Comparison of ENCODE assay signal across 10 cellular contexts in genomic region chr2:183093857-183094657, GRCh38. TPM values are rescaled to one million over a fixed set of nuclear protein-coding genes. Genes with fewer than 3 reads are reported as not detected.
A peak's percentile ranks its signal among the peaks of the same experiment; 100 is the strongest.
DNase-seq lines count a peak whose midpoint lies in the region; ATAC-seq and TF ChIP-seq lines count a peak whose summit lies in the region.
"Had no signal": no experiment of that assay in that cellular context is flagged by ENCODE, and none has a peak within 500 bp of the region (broad histone marks: within the 10 kb centered on the region; RNA-seq: fewer than 3 reads in every experiment).

No MANE protein-coding gene starts in this region.

- H3K36me3 Mint-ChIP-seq in activated naive CD4-positive, alpha-beta T cell treated with anti-CD3 and anti-CD28 coated beads, Interleukin-2, amount 10 ng/mL, durations not matched to agents 7 days and 5 days: no peaks in the 10 kb centered on the region

- no peaks in the 10 kb centered on the region for H3K9me3 Mint-ChIP-seq in activated naive CD4-positive, alpha-beta T cell treated with anti-CD3 and anti-CD28 coated beads, Interleukin-2, amount 10 ng/mL, durations not matched to agents 7 days and 5 days
- H3K9me3 Mint-ChIP-seq: endodermal cell had no signal

- peak in 4 of 56 donors; percentile 8 to 29 (median 14) for TF ChIP-seq CTCF in dorsolateral prefrontal cortex (IDR thresholded peaks at IDR 0.05 in 54 of 56, conservative IDR thresholded peaks at IDR 0.05 in 2 of 56; ENCODE audit: low read depth in 1 of 56, partially characterized antibody in 56 of 56)

- DNase-seq in fibroblast of the conjunctiva (ENCODE audit: low read depth) (peak; percentile 24), GM19240 (ENCODE audit: insufficient read length, low spot score) (no peak), dorsolateral prefrontal cortex (no peak), iPS-NIHi7 (ENCODE audit: extremely low spot score) (no peak)
- DNase-seq in activated naive CD4-positive, alpha-beta T cell treated with anti-CD3 and anti-CD28 coated beads, Interleukin-2, amount 10 ng/mL, durations not matched to agents 7 days and 5 days: no peak
- DNase-seq: endodermal cell, retina had no signal

- no peak overlapping the region for H3K27ac Mint-ChIP-seq in activated naive CD4-positive, alpha-beta T cell treated with anti-CD3 and anti-CD28 coated beads, Interleukin-2, amount 10 ng/mL, durations not matched to agents 7 days and 5 days
- H3K27ac Mint-ChIP-seq: endodermal cell had no signal

- H3K4me1 Mint-ChIP-seq in activated naive CD4-positive, alpha-beta T cell treated with anti-CD3 and anti-CD28 coated beads, Interleukin-2, amount 10 ng/mL, durations not matched to agents 7 days and 5 days: no peaks in the 10 kb centered on the region
- H3K4me1 Mint-ChIP-seq: endodermal cell had no signal

- CTCF ChIA-PET in activated naive CD4-positive, alpha-beta T cell treated with anti-CD3 and anti-CD28 coated beads, Interleukin-2, amount 10 ng/mL, durations not matched to agents 7 days and 5 days (lab: Charles Lee): interaction anchor here (0.6 kb wide), 1 partner anchor 16 kb away, joined by 3 read pairs; no protein-coding TSS in a partner anchor

- H3K4me3 Mint-ChIP-seq in activated naive CD4-positive, alpha-beta T cell treated with anti-CD3 and anti-CD28 coated beads, Interleukin-2, amount 10 ng/mL, durations not matched to agents 7 days and 5 days: no peak overlapping the region
- H3K4me3 Mint-ChIP-seq: endodermal cell had no signal

- intact Hi-C loops in dorsolateral prefrontal cortex (cut with DNase I): no loop called here

- ATAC-seq in GM18498 (IDR thresholded peaks at IDR 0.05; ENCODE audit: unreplicated experiment) (peak; percentile 83), GM21717 (IDR thresholded peaks at IDR 0.05; ENCODE audit: unreplicated experiment) (peak; percentile 82), HG03520 (IDR thresholded peaks at IDR 0.05; ENCODE audit: unreplicated experiment) (peak; percentile 73)

- no peak overlapping the region for H3K4me3 ChIP-seq in dorsolateral prefrontal cortex

- no peaks in the 10 kb centered on the region for H3K27me3 Mint-ChIP-seq in activated naive CD4-positive, alpha-beta T cell treated with anti-CD3 and anti-CD28 coated beads, Interleukin-2, amount 10 ng/mL, durations not matched to agents 7 days and 5 days

- no peak overlapping the region for H3K27ac ChIP-seq in dorsolateral prefrontal cortex

- H3K27me3 ChIP-seq in dorsolateral prefrontal cortex: no peaks in the 10 kb centered on the region

RNA-seq across cellular contexts. Expression of gene DUSP19, which starts 15.5 kb away (rescaled TPM):
- total RNA-seq in dorsolateral prefrontal cortex: 10 to 100 TPM in 82 of 120 experiments, 1 to 10 TPM in 38; 5.2 to 20.4 (median 11.3) TPM

RNA-seq across cellular contexts. Expression of gene NUP35, which starts 30.2 kb away (rescaled TPM):
- 10 to 100 TPM; 10.5 to 27.4 (median 17.8) TPM for total RNA-seq in dorsolateral prefrontal cortex

RNA-seq across cellular contexts. Expression of gene NCKAP1, which starts 55.8 kb away (rescaled TPM):
- total RNA-seq in dorsolateral prefrontal cortex: 100 to 1,000 TPM; 121 to 310 (median 210) TPM
